8 cellular contexts compared by ENCODE assay signal in the genomic region with DNA sequence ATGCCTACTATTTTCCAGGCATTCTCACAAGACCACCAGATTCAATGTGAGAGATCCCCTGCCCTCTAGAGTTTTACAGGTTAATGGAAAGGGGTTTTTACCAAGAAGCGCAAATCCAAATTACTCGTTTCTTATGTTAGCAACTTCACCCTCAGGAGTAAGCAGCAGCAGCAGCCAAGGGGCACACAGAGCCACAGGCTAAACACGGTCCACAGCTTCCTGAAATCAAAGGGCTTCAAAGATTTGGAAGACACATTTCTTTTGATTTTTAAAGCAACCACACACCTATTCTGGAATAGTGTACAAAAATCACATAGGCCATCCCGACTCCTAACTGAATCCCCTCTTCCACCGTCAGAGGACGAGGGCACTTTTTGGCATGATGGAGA.
DNase-seq lines count a peak whose midpoint lies in the region; ATAC-seq and TF ChIP-seq lines count a peak whose summit lies in the region.

No MANE protein-coding gene starts in this region.

- peaks cover 11% of the 10 kb centered on the region for H3K27me3 ChIP-seq in DND-41 (ENCODE audit: insufficient read depth, low read length, poor library complexity)
- H3K27me3 ChIP-seq in RWPE2 (ENCODE audit: insufficient read depth, poor library complexity, severe bottlenecking) = no peaks in the 10 kb centered on the region
- H3K27me3 ChIP-seq in esophagus muscularis mucosa = no peaks in the 10 kb centered on the region
- no peaks in the 10 kb centered on the region for H3K27me3 ChIP-seq in gastrocnemius medialis

- peak overlapping the region; percentile 62 for H3K27ac ChIP-seq in DND-41 (ENCODE audit: low read length)
- peak overlapping the region; percentile 96 for H3K27ac ChIP-seq in RWPE2 (ENCODE audit: poor library complexity, severe bottlenecking)
- peak overlapping the region; percentile 73 to 82 (median 76) for H3K27ac ChIP-seq in esophagus muscularis mucosa (replicated peaks in 1 of 4)
- peak overlapping the region; percentile 93 to 97 (median 94) for H3K27ac ChIP-seq in gastrocnemius medialis

- intact Hi-C loops in esophagus muscularis mucosa (cut with DNase I) (loop anchor here (5.0 to 10.0 kb wide), 2 partner anchors 105 to 108 kb away; partner anchors contain the start of gene ARF6), gastrocnemius medialis (cut with DNase I; ENCODE audit: low total_unique reads) (loop anchor here (2.0 to 5.0 kb wide), 4 partner anchors 32 to 137 kb away; no protein-coding TSS in a partner anchor)

- TF ChIP-seq POLR2A in esophagus muscularis mucosa (IDR thresholded peaks at IDR 0.05; ENCODE audit: low read depth) (no peak), gastrocnemius medialis (IDR thresholded peaks at IDR 0.05) (no peak)

- no peaks in the 10 kb centered on the region for H3K9me3 ChIP-seq in DND-41 (ENCODE audit: insufficient read depth, low read length, severe bottlenecking)
- H3K9me3 ChIP-seq in RWPE2 (ENCODE audit: severe bottlenecking) = no peaks in the 10 kb centered on the region
- H3K9me3 ChIP-seq in esophagus muscularis mucosa = no peaks in the 10 kb centered on the region
- H3K9me3 ChIP-seq in gastrocnemius medialis = no peaks in the 10 kb centered on the region

- in situ Hi-C loops in gastrocnemius medialis (cut with MboI; ENCODE audit: low sequenced_read_pairs in 4 of 4) = loop anchor here in 2 of 4 donors (5.0 to 10.0 kb wide), 3 partner anchors 103 to 135 kb away; partner anchors contain the start of gene ARF6 (in 1 of the 2)

- H2AFZ ChIP-seq in DND-41 (ENCODE audit: low read depth, low read length) = no peak overlapping the region

- DNase-seq in DND-41 (no peak), RWPE2 (ENCODE audit: low spot score) (no peak), esophagus muscularis mucosa (ENCODE audit: extremely low spot score) (no peak), gastrocnemius medialis (no peak), COLO829 (ENCODE audit: low spot score) (no peak), OCI-M2 (lab: John Stamatoyannopoulos, UW; ENCODE audit: unreplicated experiment) (no peak)
- DNase-seq in activated effector memory CD4-positive, alpha-beta T cell treated with Interleukin-2 at 50 U/mL for 16 hours = no peak

- H3K4me3 ChIP-seq in DND-41 (ENCODE audit: low read depth in 1 of 2, low read length in 2 of 2) (no peak overlapping the region), RWPE2 (ENCODE audit: severe bottlenecking) (no peak overlapping the region), esophagus muscularis mucosa (no peak overlapping the region), gastrocnemius medialis (peak overlapping the region in 2 of 4 donors; percentile 42 to 46)

- H3K36me3 ChIP-seq in DND-41 (ENCODE audit: insufficient read depth, low read length) = no peaks in the 10 kb centered on the region
- no peaks in the 10 kb centered on the region for H3K36me3 ChIP-seq in RWPE2 (ENCODE audit: low read depth)
- no peaks in the 10 kb centered on the region for H3K36me3 ChIP-seq in esophagus muscularis mucosa
- H3K36me3 ChIP-seq in gastrocnemius medialis = no peaks in the 10 kb centered on the region

- WGBS in esophagus muscularis mucosa = 64% methylated on average over 6 of the region's 6 CpGs

- ATAC-seq in DND-41 (ENCODE audit: insufficient read depth, low read depth) (no peak), RWPE2 (ENCODE audit: low read depth) (no peak), gastrocnemius medialis (no peak), HG03175 (IDR thresholded peaks at IDR 0.05; ENCODE audit: unreplicated experiment) (no peak)

- TF ChIP-seq CTCF in DND-41 (IDR thresholded peaks at IDR 0.05; ENCODE audit: borderline replicate concordance, extremely low read depth, low read length, poor library complexity, severe bottlenecking) (peak; percentile 2), RWPE2 (IDR thresholded peaks at IDR 0.05; ENCODE audit: poor library complexity, severe bottlenecking) (no peak), esophagus muscularis mucosa (IDR thresholded peaks at IDR 0.05) (no peak), gastrocnemius medialis (IDR thresholded peaks at IDR 0.05 in 4 of 5, conservative IDR thresholded peaks at IDR 0.05 in 1 of 5) (no peak)

- peak overlapping the region; percentile 22; the same call in 1 of the 2 replicates for H3K9ac ChIP-seq in DND-41 (ENCODE audit: low read depth, low read length)

- no peaks in the 10 kb centered on the region for H3K79me2 ChIP-seq in DND-41 (ENCODE audit: insufficient read depth, low read length)

- H3K4me1 ChIP-seq in DND-41 (ENCODE audit: insufficient read depth, low read length) = peaks cover 50% of the 10 kb centered on the region
- H3K4me1 ChIP-seq in RWPE2 (ENCODE audit: insufficient read depth, poor library complexity, severe bottlenecking) = peaks cover 48% of the 10 kb centered on the region
- peaks cover 45 to 56% (median 50%) of the 10 kb centered on the region in 4 donors for H3K4me1 ChIP-seq in esophagus muscularis mucosa
- peaks cover 49 to 58% of the 10 kb centered on the region in 2 donors for H3K4me1 ChIP-seq in gastrocnemius medialis

- H4K20me1 ChIP-seq in DND-41 (ENCODE audit: insufficient read depth, low read length) = no peaks in the 10 kb centered on the region

- peak overlapping the region; percentile 57 for H3K4me2 ChIP-seq in DND-41 (ENCODE audit: insufficient read depth, low read length)

- no peak for TF ChIP-seq EP300 in esophagus muscularis mucosa (IDR thresholded peaks at IDR 0.05)
